ENCODE assay signal across 16 cellular contexts in genomic region chr11:70066628-70067027, GRCh38. TPM values are rescaled to one million over a fixed set of nuclear protein-coding genes. Genes with fewer than 3 reads are reported as not detected.
DNase-seq lines count a peak whose midpoint lies in the region; ATAC-seq and TF ChIP-seq lines count a peak whose summit lies in the region.
"Had no signal": no experiment of that assay in that cellular context is flagged by ENCODE, and none has a peak within 500 bp of the region (broad histone marks: within the 10 kb centered on the region; RNA-seq: fewer than 3 reads in every experiment).

No MANE protein-coding gene starts in this region.

- H3K4me3 ChIP-seq in breast epithelium (no peak overlapping the region), mammary epithelial cell (replicated peaks in 1 of 3; ENCODE audit: insufficient read depth in 1 of 3, low read depth in 2 of 3, low read length in 3 of 3) (no peak overlapping the region), coronary artery (no peak overlapping the region), osteoblast (ENCODE audit: insufficient read depth, low read length) (no peak overlapping the region)
- H3K4me3 ChIP-seq: A549, SJSA1 had no signal

- dilution Hi-C loops in mammary epithelial cell (cut with HindIII; ENCODE audit: low sequenced_read_pairs) = no loop called here

- BruUV-seq in mammary epithelial cell (replicated peaks; lab: Mats Ljungman, UMichigan) = no TSS peak

- intact Hi-C loops in breast epithelium (cut with DNase I; ENCODE audit: low total_unique reads) (no loop called here), mammary epithelial cell (cut with micrococcal nuclease) (no loop called here)

- no peak for DNase-seq in breast epithelium (ENCODE audit: low spot score in 2 of 2)
- DNase-seq in mammary epithelial cell = no peak
- DNase-seq in coronary artery (ENCODE audit: low spot score) = peak; percentile 70
- DNase-seq in osteoblast (ENCODE audit: insufficient read length, low spot score, missing footprints) = peak; percentile 62
- no peak for DNase-seq in foreskin keratinocyte
- DNase-seq in AML-193 (lab: John Stamatoyannopoulos, UW) = no peak
- DNase-seq: C1 segment of cervical spinal cord, NCI-H1105 treated with DMSO at 0.1 percent for 48 hours, NCI-H187, NCI-H226, NCI-H526 treated with DMSO at 0.1 percent for 48 hours, RPMI8226 had no signal

- TF ChIP-seq CTCF in breast epithelium (IDR thresholded peaks at IDR 0.05) (no peak), mammary epithelial cell (conservative IDR thresholded peaks at IDR 0.05 in 1 of 2, IDR thresholded peaks at IDR 0.05 in 1 of 2; ENCODE audit: extremely low read depth in 1 of 2, insufficient read depth in 1 of 2, low read depth in 1 of 2, low read length in 2 of 2) (no peak), coronary artery (IDR thresholded peaks at IDR 0.05) (no peak), osteoblast (IDR thresholded peaks at IDR 0.05; ENCODE audit: extremely low read depth, low read depth, low read length) (no peak), foreskin keratinocyte (conservative IDR thresholded peaks at IDR 0.05) (no peak)

- WGBS in mammary epithelial cell (ENCODE audit: low coverage, missing lambda C conversion rate) = 78% methylated on average over 9 of the region's 13 CpGs

- no peaks in the 10 kb centered on the region for H3K9me3 ChIP-seq in breast epithelium
- H3K9me3 ChIP-seq in mammary epithelial cell (replicated peaks; ENCODE audit: insufficient read depth, low read length) = no peaks in the 10 kb centered on the region
- H3K9me3 ChIP-seq in osteoblast (ENCODE audit: low read depth, low read length) = no peaks in the 10 kb centered on the region
- H3K9me3 ChIP-seq: A549, SJSA1 had no signal

- CTCF ChIA-PET in mammary epithelial cell (lab: Charles Lee; ENCODE audit: low non-redundant PET) = no interaction called here

- H3K36me3 ChIP-seq in breast epithelium = no peaks in the 10 kb centered on the region
- no peaks in the 10 kb centered on the region for H3K36me3 ChIP-seq in mammary epithelial cell (ENCODE audit: insufficient read depth, low read length)
- H3K36me3 ChIP-seq in osteoblast (ENCODE audit: insufficient read depth, low read length) = no peaks in the 10 kb centered on the region
- H3K36me3 ChIP-seq: SJSA1 had no signal

- H3K79me2 ChIP-seq in mammary epithelial cell (ENCODE audit: insufficient read depth, low read length) (no peaks in the 10 kb centered on the region), osteoblast (ENCODE audit: insufficient read depth, low read length) (no peaks in the 10 kb centered on the region)

- no peak overlapping the region for H3K9ac ChIP-seq in mammary epithelial cell (ENCODE audit: insufficient read depth, low read length)

- in situ Hi-C loops in mammary epithelial cell (cut with MboI; ENCODE audit: low sequenced_read_pairs in 2 of 2) = no loop called here

- H3K4me1 ChIP-seq in breast epithelium (peaks cover 0 to 17% of the 10 kb centered on the region in 2 donors), mammary epithelial cell (ENCODE audit: insufficient read depth, low read length) (peaks cover 60% of the 10 kb centered on the region), osteoblast (ENCODE audit: insufficient read depth, low read length) (no peaks in the 10 kb centered on the region), foreskin keratinocyte (peaks cover 21% of the 10 kb centered on the region)
- H3K4me1 ChIP-seq: A549 had no signal

- ATAC-seq in foreskin keratinocyte (no peak), HG03354 (IDR thresholded peaks at IDR 0.05; ENCODE audit: poor library complexity, severe bottlenecking, unreplicated experiment) (no peak)
- ATAC-seq: A549 had no signal

- TF ChIP-seq POLR2A in breast epithelium (IDR thresholded peaks at IDR 0.05) = no peak

- no peaks in the 10 kb centered on the region for H3K27me3 ChIP-seq in breast epithelium
- no peaks in the 10 kb centered on the region for H3K27me3 ChIP-seq in mammary epithelial cell (ENCODE audit: insufficient read depth, low read length)
- H3K27me3 ChIP-seq in osteoblast (ENCODE audit: insufficient read depth, low read length) = peaks cover 34% of the 10 kb centered on the region
- H3K27me3 ChIP-seq in foreskin keratinocyte = no peaks in the 10 kb centered on the region

- peak overlapping the region; percentile 91 to 92 for H3K27ac ChIP-seq in breast epithelium
- no peak overlapping the region for H3K27ac ChIP-seq in mammary epithelial cell (ENCODE audit: insufficient read depth, low read depth, low read length)
- no peak overlapping the region for H3K27ac ChIP-seq in coronary artery
- H3K27ac ChIP-seq in osteoblast (ENCODE audit: low read depth, low read length) = no peak overlapping the region
- no peak overlapping the region for H3K27ac ChIP-seq in foreskin keratinocyte
- H3K27ac ChIP-seq: A549, SJSA1 had no signal

- no peak overlapping the region for H2AFZ ChIP-seq in mammary epithelial cell (ENCODE audit: low read depth, low read length)
- H2AFZ ChIP-seq in osteoblast (ENCODE audit: low read length) = no peak overlapping the region

- H4K20me1 ChIP-seq in mammary epithelial cell (ENCODE audit: insufficient read depth, low read length) (no peaks in the 10 kb centered on the region), osteoblast (ENCODE audit: insufficient read depth, low read length) (no peaks in the 10 kb centered on the region)

- H3K4me2 ChIP-seq in mammary epithelial cell (ENCODE audit: insufficient read depth, low read depth, low read length) (no peak overlapping the region), osteoblast (ENCODE audit: insufficient read depth, low read length) (no peak overlapping the region)
- H3K4me2 ChIP-seq: A549 had no signal

RNA-seq across cellular contexts. Expression of gene ANO1, which starts 11.5 kb away (rescaled TPM):
- total RNA-seq in breast epithelium = 10 to 100 TPM in 2 of 3 donors, 1 to 10 TPM in 1; 3.7 to 95.0 (median 53.7) TPM
- 100 to 1,000 TPM in 1 of 2 donors, 10 to 100 TPM in 1; 54.3 to 181 TPM for total RNA-seq in mammary epithelial cell
- polyA plus RNA-seq in mammary epithelial cell = 147 TPM
- 191 TPM for polyA minus RNA-seq in mammary epithelial cell
- 0.88 TPM in 1 of 2 replicates, not detected in the other for total RNA-seq in osteoblast
- total RNA-seq in foreskin keratinocyte = 58.9 and 71.4 TPM in 2 replicates
- 17.7 and 19.2 TPM in 2 replicates for polyA plus RNA-seq in foreskin keratinocyte
- total RNA-seq: LHCN-M2 had no signal

Comparison
In these comparisons a context has a peak if more than half of its experiments do, and no peak if none do; other contexts are left out.
1. H3K27ac ChIP-seq: peak in breast epithelium (2 of 2); none in mammary epithelial cell (single experiment), coronary artery (0 of 2), osteoblast (single experiment) and foreskin keratinocyte (single experiment).
2. DNase-seq: peak in coronary artery (single experiment) and osteoblast (single experiment); none in breast epithelium (0 of 2), mammary epithelial cell (single experiment), foreskin keratinocyte (0 of 2) and AML-193 (0 of 2).